Comparison of ENCODE assay signal across 1 cellular context in genomic region chr5:130002183-130002582, GRCh38.
TF ChIP-seq lines count a peak whose summit lies in the region.

No MANE protein-coding gene starts in this region.

TF ChIP-seq in H1, 55 proteins besides CTCF, POLR2A, EP300 and RAD21:
- no peak for TF ChIP-seq CREB1 (IDR thresholded peaks at IDR 0.05)
- no peak for TF ChIP-seq SIRT6 (IDR thresholded peaks at IDR 0.05; ENCODE audit: low read length)
- no peak for TF ChIP-seq SIN3A (conservative IDR thresholded peaks at IDR 0.05 in 1 of 2, IDR thresholded peaks at IDR 0.05 in 1 of 2; ENCODE audit: low read depth in 1 of 2, low read length in 2 of 2)
- TF ChIP-seq NANOG (IDR thresholded peaks at IDR 0.05; ENCODE audit: insufficient read depth, low read depth, low read length, poor library complexity, severe bottlenecking): no peak
- no peak for TF ChIP-seq TCF12 (IDR thresholded peaks at IDR 0.05; ENCODE audit: low read depth, low read length)
